In genomic region chr5:148967783-148968182, GRCh38 we compare ENCODE assay signal across 20 cellular contexts.
DNase-seq lines count a peak whose midpoint lies in the region; ATAC-seq and TF ChIP-seq lines count a peak whose summit lies in the region.
"Had no signal": no experiment of that assay in that cellular context is flagged by ENCODE, and none has a peak within 500 bp of the region (broad histone marks: within the 10 kb centered on the region; RNA-seq: fewer than 3 reads in every experiment).

No MANE protein-coding gene starts in this region.

- H3K9me3 ChIP-seq in lung (ENCODE audit: control insufficient read depth in 2 of 2, insufficient read depth in 1 of 2, low read length in 1 of 2) = no peaks in the 10 kb centered on the region
- H3K9me3 ChIP-seq in thoracic aorta = no peaks in the 10 kb centered on the region

- TF ChIP-seq CTCF in lung (IDR thresholded peaks at IDR 0.05; ENCODE audit: control extremely low read depth, extremely low read depth) (no peak), thoracic aorta (IDR thresholded peaks at IDR 0.05) (no peak)

- H3K36me3 ChIP-seq in lung (ENCODE audit: control insufficient read depth in 2 of 2, insufficient read depth in 2 of 2, low read length in 2 of 2) (no peaks in the 10 kb centered on the region), thoracic aorta (no peaks in the 10 kb centered on the region)

- H3K27me3 ChIP-seq in lung (ENCODE audit: control insufficient read depth, insufficient read depth) (no peaks in the 10 kb centered on the region), thoracic aorta (replicated peaks; ENCODE audit: insufficient read depth) (no peaks in the 10 kb centered on the region)

- H3K4me3 ChIP-seq in lung (no peak overlapping the region), thoracic aorta (no peak overlapping the region)

- H3K27ac ChIP-seq in lung (ENCODE audit: low read depth in 1 of 2, low read length in 1 of 2) (peak overlapping the region in 1 of 2 donors; percentile 80), thoracic aorta (peak overlapping the region; percentile 71 to 81)
- H3K27ac ChIP-seq: HL-60 had no signal

- ATAC-seq in esophagus mucosa = peak; percentile 15
- ATAC-seq in lung (ENCODE audit: insufficient read depth, low FRiP score) = peak; percentile 6
- ATAC-seq in thoracic aorta (ENCODE audit: insufficient number of reproducible peaks, low FRiP score, low read depth) = no peak
- ATAC-seq: natural killer cell had no signal

- 75 to 91% methylated on average over 4 of the region's 4 CpGs for WGBS in lung, 2 donors

- DNase-seq in M059J (ENCODE audit: low read depth) (peak; percentile 48), lung (ENCODE audit: low spot score) (no peak), thoracic aorta (ENCODE audit: low spot score) (no peak), NCI-H2171 treated with DMSO at 0.1 percent for 48 hours (lab: John Stamatoyannopoulos, UW) (no peak), NCI-H1092 (lab: John Stamatoyannopoulos, UW) (no peak), H4 (ENCODE audit: low spot score) (no peak), SHP77 treated with DMSO at 0.1 percent for 48 hours (lab: John Stamatoyannopoulos, UW) (no peak)
- DNase-seq: activated CD4-positive, alpha-beta T cell treated with anti-CD3 and anti-CD28 coated beads, Interleukin-2, amount 10 ng/mL, durations not matched to agents 24 days and 14 days; activated effector memory CD4-positive, alpha-beta T cell treated with Interleukin-2 at 50 U/mL for 16 hours; AML-193; dermis blood vessel endothelial cell; erythroblast; glutamatergic neuron; MV-4-11; natural killer cell; NCI-H187 treated with DMSO at 0.1 percent for 48 hours; NCI-H446; substantia nigra had no signal

- peaks cover 5 to 7% of the 10 kb centered on the region in 2 donors for H3K4me1 ChIP-seq in lung (ENCODE audit: control insufficient read depth in 2 of 2, insufficient read depth in 2 of 2, low read length in 2 of 2)
- peaks cover 24 to 65% of the 10 kb centered on the region in 2 donors for H3K4me1 ChIP-seq in thoracic aorta (ENCODE audit: control insufficient read depth in 1 of 2, low read depth in 2 of 2)
